Comparison of ENCODE assay signal across 9 cellular contexts in the genomic region with DNA sequence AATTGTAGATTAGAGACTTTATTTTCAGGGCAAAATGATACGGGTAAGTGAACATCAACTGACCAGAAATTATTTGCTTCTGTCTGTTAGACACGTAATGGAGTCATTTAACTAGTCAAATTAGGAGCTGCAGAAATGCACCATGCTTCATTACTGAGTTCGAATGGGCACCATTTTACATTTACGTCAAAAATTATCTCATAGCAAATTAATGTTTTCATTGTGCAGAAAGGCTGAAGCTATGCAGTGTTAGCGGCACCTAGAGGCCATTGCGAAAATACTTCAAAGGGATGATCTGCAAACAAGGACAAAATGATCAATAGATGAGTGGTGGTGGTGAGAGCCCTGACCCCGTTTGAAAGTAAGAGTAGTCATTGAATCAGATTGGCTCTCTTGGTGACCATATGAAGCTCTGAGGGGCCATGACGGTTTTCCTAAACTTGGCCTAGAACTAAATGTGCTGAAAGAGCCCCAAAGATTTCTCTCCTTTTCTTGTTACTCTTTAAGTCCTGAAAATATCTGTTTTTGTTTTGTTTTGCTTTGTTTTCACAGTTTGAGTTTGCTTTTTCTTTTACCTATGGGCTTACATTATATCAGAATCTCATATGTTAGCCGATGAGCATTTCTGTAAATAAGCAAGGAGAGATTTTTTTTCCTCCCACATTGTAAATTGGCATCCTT.
DNase-seq lines count a peak whose midpoint lies in the region; ATAC-seq and TF ChIP-seq lines count a peak whose summit lies in the region.
"Had no signal": no experiment of that assay in that cellular context is flagged by ENCODE, and none has a peak within 500 bp of the region (broad histone marks: within the 10 kb centered on the region; RNA-seq: fewer than 3 reads in every experiment).

No MANE protein-coding gene starts in this region.

- peaks cover 15% of the 10 kb centered on the region for H3K27me3 Mint-ChIP-seq in activated CD4-positive, alpha-beta memory T cell treated with anti-CD3 and anti-CD28 coated beads for 36 hours

- H3K9me3 ChIP-seq in sigmoid colon: no peaks in the 10 kb centered on the region

- no peak overlapping the region for H3K27ac Mint-ChIP-seq in activated CD4-positive, alpha-beta memory T cell treated with anti-CD3 and anti-CD28 coated beads for 36 hours

- intact Hi-C loops in activated CD4-positive, alpha-beta memory T cell treated with anti-CD3 and anti-CD28 coated beads for 36 hours (cut with micrococcal nuclease): loop anchor here (10.0 kb wide), 1 partner anchor 775 kb away; no protein-coding TSS in a partner anchor
- intact Hi-C loops in sigmoid colon (cut with DNase I): loop anchor here (5.0 to 10.0 kb wide), 2 partner anchors 423 to 915 kb away; no protein-coding TSS in a partner anchor

- H3K36me3 Mint-ChIP-seq in activated CD4-positive, alpha-beta memory T cell treated with anti-CD3 and anti-CD28 coated beads for 36 hours: no peaks in the 10 kb centered on the region

- POLR2A ChIA-PET in activated CD4-positive, alpha-beta memory T cell treated with anti-CD3 and anti-CD28 coated beads for 36 hours (lab: Charles Lee): no interaction called here

- no peak overlapping the region for H3K27ac ChIP-seq in sigmoid colon

- WGBS in sigmoid colon, 2 donors: 17 to 20% methylated on average over 9 of the region's 9 CpGs

- TF ChIP-seq POLR2A in sigmoid colon (IDR thresholded peaks at IDR 0.05): no peak

- H3K4me1 Mint-ChIP-seq in activated CD4-positive, alpha-beta memory T cell treated with anti-CD3 and anti-CD28 coated beads for 36 hours (ENCODE audit: low read depth): no peaks in the 10 kb centered on the region

- peaks cover 0 to 58% (median 4%) of the 10 kb centered on the region in 3 donors for H3K27me3 ChIP-seq in sigmoid colon

- no peak for TF ChIP-seq EP300 in sigmoid colon (IDR thresholded peaks at IDR 0.05)

- no peak overlapping the region for H3K4me3 Mint-ChIP-seq in activated CD4-positive, alpha-beta memory T cell treated with anti-CD3 and anti-CD28 coated beads for 36 hours

- H3K9me3 Mint-ChIP-seq in activated CD4-positive, alpha-beta memory T cell treated with anti-CD3 and anti-CD28 coated beads for 36 hours: no peaks in the 10 kb centered on the region

- no peaks in the 10 kb centered on the region for H3K4me1 ChIP-seq in sigmoid colon

- no peak for ATAC-seq in GM18868 (IDR thresholded peaks at IDR 0.05; ENCODE audit: unreplicated experiment)
- ATAC-seq: left colon had no signal

- TF ChIP-seq CTCF in AG10803 (conservative IDR thresholded peaks at IDR 0.05; ENCODE audit: low read length): peak; percentile 98
- TF ChIP-seq CTCF in GM10266 (IDR thresholded peaks at IDR 0.05; ENCODE audit: control insufficient read depth, insufficient read depth, low read depth, missing control alignments): peak; percentile 84
- peak; percentile 28 to 69 (median 58) for TF ChIP-seq CTCF in sigmoid colon (IDR thresholded peaks at IDR 0.05)

- H3K36me3 ChIP-seq in sigmoid colon: no peaks in the 10 kb centered on the region

- H3K4me3 ChIP-seq in AG10803 (ENCODE audit: low read length): no peak overlapping the region
- no peak overlapping the region for H3K4me3 ChIP-seq in sigmoid colon

- CTCF ChIA-PET in activated CD4-positive, alpha-beta memory T cell treated with anti-CD3 and anti-CD28 coated beads for 36 hours (lab: Charles Lee): interaction anchor here (0.6 to 1.5 kb wide), 6 partner anchors 8 to 1587 kb away, joined by 3 to 5 read pairs (median 3); no protein-coding TSS in a partner anchor

- peak; percentile 68 for DNase-seq in AG10803 (ENCODE audit: low read depth)
- DNase-seq in GM10266 (ENCODE audit: extremely low spot score): peak; percentile 55
- peak; percentile 41 for DNase-seq in NCI-H2029 (lab: John Stamatoyannopoulos, UW)
- peak; percentile 55 for DNase-seq in activated CD4-positive, alpha-beta memory T cell treated with anti-CD3 and anti-CD28 coated beads for 36 hours
- DNase-seq in glomerular visceral epithelial cell (ENCODE audit: extremely low spot score): peak; percentile 24
- no peak for DNase-seq in sigmoid colon
- DNase-seq in HK-2 (ENCODE audit: unreplicated experiment): no peak

Comparison
In these comparisons a context has a peak if more than half of its experiments do, and no peak if none do; other contexts are left out.
1. DNase-seq: peak in AG10803 (single experiment), GM10266 (single experiment), NCI-H2029 (single experiment), activated CD4-positive, alpha-beta memory T cell treated with anti-CD3 and anti-CD28 coated beads for 36 hours (single experiment) and glomerular visceral epithelial cell (single experiment); none in sigmoid colon (single experiment) and HK-2 (single experiment).
2. Peak in every context shown above with its lines, with median percentiles within 50 percentile points of each other: CTCF ChIP-seq.